In genomic region chr12:117048585-117048904, GRCh38 we compare ENCODE assay signal across 1 cellular context.
TF ChIP-seq lines count a peak whose summit lies in the region.

No MANE protein-coding gene starts in this region.

TF ChIP-seq in IMR-90, 13 proteins besides CTCF, POLR2A, EP300 and RAD21 (continued from another document):
- TF ChIP-seq NFE2L2 (IDR thresholded peaks at IDR 0.05; ENCODE audit: low read depth, low read length) (no peak), MAFK (IDR thresholded peaks at IDR 0.05; ENCODE audit: low read depth, low read length) (no peak), BHLHE40 (IDR thresholded peaks at IDR 0.05; ENCODE audit: low read depth, low read length) (no peak), FOS (IDR thresholded peaks at IDR 0.05; ENCODE audit: low read depth, low read length) (no peak), RFX5 (IDR thresholded peaks at IDR 0.05; ENCODE audit: low read depth, low read length) (no peak), ELK1 (IDR thresholded peaks at IDR 0.05; ENCODE audit: borderline replicate concordance, low read depth, low read length) (no peak), MXI1 (IDR thresholded peaks at IDR 0.05; ENCODE audit: borderline replicate concordance, low read depth, low read length) (no peak), SMC3 (IDR thresholded peaks at IDR 0.05; ENCODE audit: low read depth, low read length) (no peak), USF2 (IDR thresholded peaks at IDR 0.05; ENCODE audit: low read depth, low read length) (no peak)
